12 cellular contexts compared by ENCODE assay signal in genomic region chr6:11632795-11633511, GRCh38.
DNase-seq lines count a peak whose midpoint lies in the region; ATAC-seq, FAIRE-seq and TF ChIP-seq lines count a peak whose summit lies in the region.
"Had no signal": no experiment of that assay in that cellular context is flagged by ENCODE, and none has a peak within 500 bp of the region (broad histone marks: within the 10 kb centered on the region; RNA-seq: fewer than 3 reads in every experiment).

No MANE protein-coding gene starts in this region.

- FAIRE-seq in pancreas (lab: Jason Lieb, UNC): no peak

- H3K4me1 Mint-ChIP-seq in Calu3 (ENCODE audit: low read depth, unreplicated experiment): no peaks in the 10 kb centered on the region
- no peaks in the 10 kb centered on the region for H3K4me1 Mint-ChIP-seq in natural killer cell treated with Interleukin-12 subunit alpha and Interleukin-12 subunit beta and Interleukin-15 and Interleukin-18, amount 100 ng/mL, for 72 hours (ENCODE audit: low read depth in 2 of 2)

- no peak overlapping the region for H3K4me3 Mint-ChIP-seq in Calu3 (ENCODE audit: low read depth, unreplicated experiment)
- no peak overlapping the region for H3K4me3 Mint-ChIP-seq in natural killer cell treated with Interleukin-12 subunit alpha and Interleukin-12 subunit beta and Interleukin-15 and Interleukin-18, amount 100 ng/mL, for 72 hours
- H3K4me3 Mint-ChIP-seq: activated T-helper 1 cell treated with anti-CD3 and anti-CD28 coated beads, Interleukin-12 subunit alpha, Interleukin-12 subunit beta, Interleukin-2, Interleukin-4 antibody, amounts not matched to agents 30 ng/mL and 10 ng/mL and 1 ng/mL, durations not matched to agents 14 hours and 24 hours and 36 hours had no signal

- no peaks in the 10 kb centered on the region for H3K27me3 ChIP-seq in RWPE2 (ENCODE audit: insufficient read depth, poor library complexity, severe bottlenecking)
- no peaks in the 10 kb centered on the region for H3K27me3 ChIP-seq in pancreas
- H3K27me3 ChIP-seq: ascending aorta, sigmoid colon had no signal

- no peaks in the 10 kb centered on the region for H3K4me1 ChIP-seq in RWPE2 (ENCODE audit: insufficient read depth, poor library complexity, severe bottlenecking)
- H3K4me1 ChIP-seq in pancreas: peaks cover 26 to 36% (median 30%) of the 10 kb centered on the region in 3 donors
- H3K4me1 ChIP-seq: sigmoid colon had no signal

- H3K27ac Mint-ChIP-seq in Calu3 (ENCODE audit: unreplicated experiment): no peak overlapping the region
- no peak overlapping the region for H3K27ac Mint-ChIP-seq in natural killer cell treated with Interleukin-12 subunit alpha and Interleukin-12 subunit beta and Interleukin-15 and Interleukin-18, amount 100 ng/mL, for 72 hours
- H3K27ac Mint-ChIP-seq: activated T-helper 1 cell treated with anti-CD3 and anti-CD28 coated beads, Interleukin-12 subunit alpha, Interleukin-12 subunit beta, Interleukin-2, Interleukin-4 antibody, amounts not matched to agents 30 ng/mL and 10 ng/mL and 1 ng/mL, durations not matched to agents 14 hours and 24 hours and 36 hours had no signal

- H3K9me3 ChIP-seq in RWPE2 (ENCODE audit: severe bottlenecking) (no peaks in the 10 kb centered on the region), pancreas (no peaks in the 10 kb centered on the region)
- H3K9me3 ChIP-seq: ascending aorta, sigmoid colon had no signal

- no peaks in the 10 kb centered on the region for H3K9me3 Mint-ChIP-seq in Calu3 (ENCODE audit: low read depth, unreplicated experiment)
- no peaks in the 10 kb centered on the region for H3K9me3 Mint-ChIP-seq in natural killer cell treated with Interleukin-12 subunit alpha and Interleukin-12 subunit beta and Interleukin-15 and Interleukin-18, amount 100 ng/mL, for 72 hours
- H3K9me3 Mint-ChIP-seq: activated T-helper 1 cell treated with anti-CD3 and anti-CD28 coated beads, Interleukin-12 subunit alpha, Interleukin-12 subunit beta, Interleukin-2, Interleukin-4 antibody, amounts not matched to agents 30 ng/mL and 10 ng/mL and 1 ng/mL, durations not matched to agents 14 hours and 24 hours and 36 hours had no signal

- ATAC-seq in RWPE2 (ENCODE audit: low read depth) (peak; percentile 35; the same call in 2 of the 3 replicates), pancreas (peak; percentile 24 to 64 (median 38)), HG03196 (IDR thresholded peaks at IDR 0.05; ENCODE audit: unreplicated experiment) (no peak)
- no peak for ATAC-seq in natural killer cell treated with Interleukin-12 subunit alpha and Interleukin-12 subunit beta and Interleukin-15 and Interleukin-18, amount 100 ng/mL, for 72 hours

- H3K27ac ChIP-seq in RWPE2 (ENCODE audit: poor library complexity, severe bottlenecking) (no peak overlapping the region), pancreas (peak overlapping the region in 2 of 4 donors; percentile 42 to 62)
- H3K27ac ChIP-seq: ascending aorta, sigmoid colon had no signal

- intact Hi-C loops in pancreas (cut with DNase I) (no loop called here), Calu3 (cut with micrococcal nuclease; ENCODE audit: unreplicated experiment) (no loop called here)

- 53 to 60% methylated on average over 11 of the region's 11 CpGs for WGBS in pancreas, 2 donors

- no peaks in the 10 kb centered on the region for H3K27me3 Mint-ChIP-seq in Calu3 (ENCODE audit: unreplicated experiment)
- H3K27me3 Mint-ChIP-seq in natural killer cell treated with Interleukin-12 subunit alpha and Interleukin-12 subunit beta and Interleukin-15 and Interleukin-18, amount 100 ng/mL, for 72 hours: peaks cover 5 to 13% of the 10 kb centered on the region in 2 donors

- H3K4me3 ChIP-seq in RWPE2 (ENCODE audit: severe bottlenecking) (no peak overlapping the region), pancreas (no peak overlapping the region)
- H3K4me3 ChIP-seq: ascending aorta, sigmoid colon had no signal

- H3K36me3 Mint-ChIP-seq in Calu3 (ENCODE audit: insufficient read depth, unreplicated experiment): no peaks in the 10 kb centered on the region
- no peaks in the 10 kb centered on the region for H3K36me3 Mint-ChIP-seq in natural killer cell treated with Interleukin-12 subunit alpha and Interleukin-12 subunit beta and Interleukin-15 and Interleukin-18, amount 100 ng/mL, for 72 hours

- CTCF ChIA-PET in Calu3 (lab: Charles Lee): interaction anchor here (0.6 kb wide), 1 partner anchor 14 kb away, joined by 6 read pairs; no protein-coding TSS in a partner anchor

- no peaks in the 10 kb centered on the region for H3K36me3 ChIP-seq in RWPE2 (ENCODE audit: low read depth)
- no peaks in the 10 kb centered on the region for H3K36me3 ChIP-seq in pancreas
- H3K36me3 ChIP-seq: ascending aorta, sigmoid colon had no signal

- DNase-seq in EL (peak; percentile 89), RWPE2 (ENCODE audit: low spot score) (no peak), fibroblast of peridontal ligament (ENCODE audit: extremely low read depth) (peak; percentile 26), pancreas (peak in 2 of 6 donors; percentile 46 to 48), Calu3 (no peak), mesenteric fat pad (ENCODE audit: low spot score) (no peak)
- no peak for DNase-seq in natural killer cell treated with Interleukin-12 subunit alpha and Interleukin-12 subunit beta and Interleukin-15 and Interleukin-18, amount 100 ng/mL, for 72 hours (ENCODE audit: low spot score)
- DNase-seq: activated CD4-positive, alpha-beta T cell treated with anti-CD3 and anti-CD28 coated beads for 4 hours; sigmoid colon had no signal

- BruUV-seq in Calu3 (replicated peaks; lab: Mats Ljungman, UMichigan): no TSS peak

- TF ChIP-seq CTCF in RWPE2 (IDR thresholded peaks at IDR 0.05; ENCODE audit: poor library complexity, severe bottlenecking) (no peak), pancreas (IDR thresholded peaks at IDR 0.05) (no peak), Calu3 (IDR thresholded peaks at IDR 0.05; ENCODE audit: unreplicated experiment) (no peak)

Comparison
In these comparisons a context has a peak if more than half of its experiments do, and no peak if none do; other contexts are left out.
1. DNase-seq: peak in EL (single experiment) and fibroblast of peridontal ligament (single experiment); none in RWPE2 (single experiment), Calu3 (single experiment), natural killer cell treated with Interleukin-12 subunit alpha and Interleukin-12 subunit beta and Interleukin-15 and Interleukin-18, amount 100 ng/mL, for 72 hours (single experiment) and mesenteric fat pad (single experiment).
2. ATAC-seq: peak in RWPE2 (single experiment) and pancreas (4 of 4); none in natural killer cell treated with Interleukin-12 subunit alpha and Interleukin-12 subunit beta and Interleukin-15 and Interleukin-18, amount 100 ng/mL, for 72 hours (0 of 2) and HG03196 (single experiment).